Comparison of ENCODE assay signal across 8 cellular contexts in genomic region chr19:8413593-8413923, GRCh38. TPM values are rescaled to one million over a fixed set of nuclear protein-coding genes. Genes with fewer than 3 reads are reported as not detected.
DNase-seq lines count a peak whose midpoint lies in the region; ATAC-seq, FAIRE-seq and TF ChIP-seq lines count a peak whose summit lies in the region.

No MANE protein-coding gene starts in this region.

- no peak for TF ChIP-seq POLR2A in GM12892 (IDR thresholded peaks at IDR 0.05; ENCODE audit: low read depth, low read length)

- no peaks in the 10 kb centered on the region for H3K4me1 ChIP-seq in H9 (ENCODE audit: insufficient read depth, low read length)
- peaks cover 3% of the 10 kb centered on the region for H3K4me1 ChIP-seq in hepatocyte (ENCODE audit: insufficient read depth)
- H3K4me1 ChIP-seq in smooth muscle cell (ENCODE audit: low read depth), result no peaks in the 10 kb centered on the region

- FAIRE-seq in GM12892 (lab: Jason Lieb, UNC), result no peak

- H3K27ac ChIP-seq in H9 (ENCODE audit: insufficient read length, low read depth, low read length) (no peak overlapping the region), VCaP (peak overlapping the region; percentile 46; the same call in 1 of the 2 replicates), hepatocyte (no peak overlapping the region), smooth muscle cell (ENCODE audit: low read depth) (no peak overlapping the region)

- no peak for ATAC-seq in GM18502 (IDR thresholded peaks at IDR 0.05; ENCODE audit: poor library complexity, unreplicated experiment)
- no peak for ATAC-seq in GM18873 (IDR thresholded peaks at IDR 0.05; ENCODE audit: low FRiP score, unreplicated experiment)

- DNase-seq in H9, result no peak
- no peak for DNase-seq in hepatocyte (ENCODE audit: low spot score)
- no peak for DNase-seq in smooth muscle cell (lab: John Stamatoyannopoulos, UW; ENCODE audit: unreplicated experiment)
- DNase-seq in GM12892 (ENCODE audit: insufficient read length), result no peak
- DNase-seq in anterior cingulate cortex (lab: John Stamatoyannopoulos, UW), result no peak

- H2BK5ac ChIP-seq in H9 (ENCODE audit: insufficient read length, low read length), result no peak overlapping the region

- H3K4me3 Mint-ChIP-seq in H9, result peak overlapping the region; percentile 50 to 68

- H2BK120ac ChIP-seq in H9 (ENCODE audit: low read depth, low read length, poor library complexity, severe bottlenecking), result no peak overlapping the region

- no peaks in the 10 kb centered on the region for H3K9me2 ChIP-seq in hepatocyte (replicated peaks; ENCODE audit: insufficient read depth)

- H3K4me3 ChIP-seq in hepatocyte, result peak overlapping the region; percentile 18
- peak overlapping the region; percentile 60 for H3K4me3 ChIP-seq in smooth muscle cell

- no peak overlapping the region for H2BK12ac ChIP-seq in H9 (ENCODE audit: insufficient read length, low read depth, low read length)

- no peaks in the 10 kb centered on the region for H3K36me3 Mint-ChIP-seq in H9 (ENCODE audit: insufficient read depth in 1 of 3, low read depth in 3 of 3)

- no peak overlapping the region for H3K18ac ChIP-seq in H9 (ENCODE audit: insufficient read length, low read depth, low read length)

- H3K14ac ChIP-seq in H9 (ENCODE audit: insufficient read depth, low read length), result no peak overlapping the region

- H4K20me1 ChIP-seq in H9 (ENCODE audit: control insufficient read depth, insufficient read depth, insufficient read length) (no peaks in the 10 kb centered on the region), hepatocyte (ENCODE audit: insufficient read depth, poor library complexity, severe bottlenecking) (no peaks in the 10 kb centered on the region), smooth muscle cell (ENCODE audit: low read depth) (no peaks in the 10 kb centered on the region)

- TF ChIP-seq CTCF in H9 (conservative IDR thresholded peaks at IDR 0.05), result no peak
- TF ChIP-seq CTCF in VCaP (conservative IDR thresholded peaks at IDR 0.05), result no peak
- TF ChIP-seq CTCF in hepatocyte (IDR thresholded peaks at IDR 0.05; ENCODE audit: poor library complexity), result no peak
- no peak for TF ChIP-seq CTCF in smooth muscle cell (IDR thresholded peaks at IDR 0.05; ENCODE audit: borderline replicate concordance, insufficient read depth, poor library complexity, severe bottlenecking)

- H3K27me3 ChIP-seq in H9 (ENCODE audit: insufficient read depth, low read length) (no peaks in the 10 kb centered on the region), hepatocyte (no peaks in the 10 kb centered on the region), smooth muscle cell (ENCODE audit: low read depth) (no peaks in the 10 kb centered on the region)

- H4K91ac ChIP-seq in H9 (ENCODE audit: insufficient read length, low read depth, low read length), result no peak overlapping the region

- no peaks in the 10 kb centered on the region for H3K36me3 ChIP-seq in hepatocyte (replicated peaks; ENCODE audit: insufficient read depth, low read depth)
- no peaks in the 10 kb centered on the region for H3K36me3 ChIP-seq in smooth muscle cell (ENCODE audit: low read depth)

- H3K79me2 ChIP-seq in H9 (ENCODE audit: insufficient read depth, low read length) (no peaks in the 10 kb centered on the region), hepatocyte (no peaks in the 10 kb centered on the region), smooth muscle cell (ENCODE audit: low read depth) (no peaks in the 10 kb centered on the region)

- no peak overlapping the region for H2AK5ac ChIP-seq in H9 (ENCODE audit: insufficient read length, low read length)

- no peak overlapping the region for H3K56ac ChIP-seq in H9 (ENCODE audit: insufficient read length, low read depth, low read length)

- no peak overlapping the region for H4K5ac ChIP-seq in H9 (ENCODE audit: insufficient read length, low read depth, low read length)

- H3K79me1 ChIP-seq in H9 (ENCODE audit: insufficient read depth, low read depth, low read length, poor library complexity, severe bottlenecking), result no peaks in the 10 kb centered on the region

- H3K23ac ChIP-seq in H9 (ENCODE audit: insufficient read length, low read depth, low read length), result no peak overlapping the region

- WGBS in H9 (ENCODE audit: extremely low coverage, insufficient read length, low lambda C conversion rate), result no CpG with 5 or more reads among the region's 7 CpGs
- WGBS in hepatocyte (ENCODE audit: low lambda C conversion rate, missing lambda C conversion rate), result 16% methylated on average over 7 of the region's 7 CpGs
- WGBS in smooth muscle cell (ENCODE audit: low lambda C conversion rate), result 13% methylated on average over 7 of the region's 7 CpGs

- no peak overlapping the region for H2BK20ac ChIP-seq in H9 (ENCODE audit: low read depth, low read length, poor library complexity, severe bottlenecking)

- H3K9me3 Mint-ChIP-seq in H9, result peaks cover 0 to 3% of the 10 kb centered on the region in 2 experiments; a peak in 2 of 5 replicates

- H2AFZ ChIP-seq in H9 (ENCODE audit: low read length) (no peak overlapping the region), hepatocyte (peak overlapping the region; percentile 35), smooth muscle cell (ENCODE audit: low read depth) (no peak overlapping the region)

- H3K4me1 Mint-ChIP-seq in H9, result peaks cover 6 to 8% of the 10 kb centered on the region in 2 experiments

- peaks cover 9% of the 10 kb centered on the region for H3F3A ChIP-seq in smooth muscle cell (ENCODE audit: low read depth)

- H3K9ac ChIP-seq in H9 (ENCODE audit: extremely low read depth, insufficient read length, low read length) (no peak overlapping the region), smooth muscle cell (ENCODE audit: low read depth) (no peak overlapping the region)

- no peak overlapping the region for H4K8ac ChIP-seq in H9 (replicated peaks; ENCODE audit: insufficient read length, low read depth, low read length)

- no peak overlapping the region for H3K4ac ChIP-seq in H9 (ENCODE audit: low read depth, low read length)

- no peak overlapping the region for H3K27ac Mint-ChIP-seq in H9

- H3T11ph ChIP-seq in H9 (ENCODE audit: low read length), result no peak overlapping the region

- peaks cover 5% of the 10 kb centered on the region for H3K23me2 ChIP-seq in H9 (ENCODE audit: insufficient read length, low read depth, low read length, poor library complexity, severe bottlenecking)

- H3K4me2 ChIP-seq in H9 (ENCODE audit: insufficient read depth, insufficient read length, low read length) (peak overlapping the region; percentile 74), hepatocyte (peak overlapping the region; percentile 82), smooth muscle cell (peak overlapping the region; percentile 94)

- H3K9me3 ChIP-seq in H9 (ENCODE audit: control insufficient read depth, low read depth, low read length), result no peaks in the 10 kb centered on the region
- no peaks in the 10 kb centered on the region for H3K9me3 ChIP-seq in hepatocyte (ENCODE audit: low read depth)
- H3K9me3 ChIP-seq in smooth muscle cell (replicated peaks; ENCODE audit: low read depth), result no peaks in the 10 kb centered on the region

- no peaks in the 10 kb centered on the region; the same call in 1 of the 2 replicates for H3K27me3 Mint-ChIP-seq in H9 (ENCODE audit: low read depth)

- H2BK15ac ChIP-seq in H9 (ENCODE audit: low read depth, low read length), result no peak overlapping the region

RNA-seq across cellular contexts. Expression of gene MARCHF2, which starts 0.5 kb away (rescaled TPM):
- total RNA-seq in H9 (2021), result 23.1 and 27.5 TPM in 2 replicates
- 39.0 and 73.5 TPM in 2 replicates for total RNA-seq in hepatocyte
- polyA plus RNA-seq in hepatocyte, result 32.9 and 38.5 TPM in 2 replicates
- 22.2 and 22.5 TPM in 2 replicates for total RNA-seq in smooth muscle cell
- polyA plus RNA-seq in smooth muscle cell, result 24.4 and 32.5 TPM in 2 replicates
- polyA plus RNA-seq in GM12892 (2012; ENCODE audit: missing spikeins), result 10.5 TPM

RNA-seq across cellular contexts. Expression of gene RAB11B, which starts 23.4 kb away (rescaled TPM):
- 106 and 107 TPM in 2 replicates for total RNA-seq in H9 (2021)
- 30.9 and 47.1 TPM in 2 replicates for total RNA-seq in hepatocyte
- 174 and 216 TPM in 2 replicates for polyA plus RNA-seq in hepatocyte
- 12.9 and 28.9 TPM in 2 replicates for total RNA-seq in smooth muscle cell
- polyA plus RNA-seq in smooth muscle cell, result 137 and 148 TPM in 2 replicates
- polyA plus RNA-seq in GM12892 (2012; ENCODE audit: missing spikeins), result 19.8 TPM

RNA-seq across cellular contexts. Expression of gene HNRNPM, which starts 31.2 kb away (rescaled TPM):
- total RNA-seq in H9 (2021) (458 and 468 TPM in 2 replicates), hepatocyte (64.7 and 69.3 TPM in 2 replicates), smooth muscle cell (44.3 and 54.9 TPM in 2 replicates)
- polyA plus RNA-seq in hepatocyte (159 and 161 TPM in 2 replicates), smooth muscle cell (143 and 156 TPM in 2 replicates)
- 159 TPM for polyA plus RNA-seq in GM12892 (2012; ENCODE audit: missing spikeins)

RNA-seq across cellular contexts. Expression of gene ANGPTL4, which starts 49.6 kb away (rescaled TPM):
- 1.9 and 2.5 TPM in 2 replicates for total RNA-seq in H9 (2021)
- 12.0 and 14.7 TPM in 2 replicates for total RNA-seq in hepatocyte
- 23.4 and 26.3 TPM in 2 replicates for polyA plus RNA-seq in hepatocyte
- 9.4 and 10.2 TPM in 2 replicates for total RNA-seq in smooth muscle cell
- 18.7 and 23.9 TPM in 2 replicates for polyA plus RNA-seq in smooth muscle cell
- polyA plus RNA-seq in GM12892 (2012; ENCODE audit: missing spikeins), result not detected
